23 cellular contexts compared by ENCODE assay signal in genomic region chr11:71992331-71992730, GRCh38.
"Had no signal": no experiment of that assay in that cellular context is flagged by ENCODE, and none has a peak within 500 bp of the region (broad histone marks: within the 10 kb centered on the region; RNA-seq: fewer than 3 reads in every experiment).

No MANE protein-coding gene starts in this region.

- H3K9me3 Mint-ChIP-seq: activated CD8-positive, alpha-beta T cell treated with anti-CD3 and anti-CD28 coated beads for 36 hours; activated T-cell treated with anti-CD3 and anti-CD28 coated beads, Interleukin-2, amount 50 U/mL, for 4 hours; central memory CD8-positive, alpha-beta T cell; natural killer cell treated with Interleukin-12 subunit alpha and Interleukin-12 subunit beta and Interleukin-15 and Interleukin-18, amount 100 ng/mL, for 72 hours; stimulated activated naive CD8-positive, alpha-beta T cell treated with anti-CD3 and anti-CD28 coated beads, Interleukin-15, Interleukin-2, amounts not matched to agents 100 ng/mL and 50 ng/mL, for 24 hours had no signal

- H3K4me1 ChIP-seq: gastrocnemius medialis, parathyroid adenoma, uterus had no signal

- H3K27me3 ChIP-seq: ascending aorta, gastrocnemius medialis, neutrophil, tibial nerve, uterus had no signal

- H3K36me3 ChIP-seq: neutrophil, uterus had no signal

- H3K9ac ChIP-seq: parathyroid adenoma had no signal

- H3K4me3 ChIP-seq: ascending aorta, coronary artery, gastrocnemius medialis, lower lobe of right lung, tibial nerve, uterus had no signal

- H3K36me3 Mint-ChIP-seq: natural killer cell treated with Interleukin-12 subunit alpha and Interleukin-12 subunit beta and Interleukin-15 and Interleukin-18, amount 100 ng/mL, for 72 hours had no signal

- ATAC-seq: activated CD8-positive, alpha-beta T cell treated with anti-CD3 and anti-CD28 coated beads for 36 hours; activated T-cell treated with anti-CD3 and anti-CD28 coated beads, Interleukin-2, amount 50 U/mL, for 4 hours; esophagus mucosa; gastrocnemius medialis; natural killer cell treated with Interleukin-12 subunit alpha and Interleukin-12 subunit beta and Interleukin-15 and Interleukin-18, amount 100 ng/mL, for 72 hours had no signal

- H3K4me3 Mint-ChIP-seq: activated CD8-positive, alpha-beta T cell treated with anti-CD3 and anti-CD28 coated beads for 36 hours; activated T-cell treated with anti-CD3 and anti-CD28 coated beads, Interleukin-2, amount 50 U/mL, for 4 hours; central memory CD8-positive, alpha-beta T cell; natural killer cell treated with Interleukin-12 subunit alpha and Interleukin-12 subunit beta and Interleukin-15 and Interleukin-18, amount 100 ng/mL, for 72 hours; stimulated activated naive CD8-positive, alpha-beta T cell treated with anti-CD3 and anti-CD28 coated beads, Interleukin-15, Interleukin-2, amounts not matched to agents 100 ng/mL and 50 ng/mL, for 24 hours had no signal

- H3K9me3 ChIP-seq: ascending aorta, gastrocnemius medialis, lower lobe of right lung, neutrophil, tibial nerve, uterus had no signal

- H3K27ac ChIP-seq: ascending aorta, coronary artery, gastrocnemius medialis, parathyroid adenoma, tibial nerve, uterus had no signal

- H3K4me1 Mint-ChIP-seq: central memory CD8-positive, alpha-beta T cell had no signal

- DNase-seq: activated CD4-positive, alpha-beta T cell treated with anti-CD3 and anti-CD28 coated beads for 48 hours; activated CD4-positive, CD25-positive, alpha-beta regulatory T cell; activated CD8-positive, alpha-beta T cell treated with anti-CD3 and anti-CD28 coated beads for 36 hours; activated effector memory CD4-positive, alpha-beta T cell treated with Interleukin-2 at 50 U/mL for 16 hours; activated naive CD4-positive, alpha-beta T cell treated with anti-CD3 and anti-CD28 coated beads, Interleukin-2, amount 50 U/mL, for 16 hours; activated T-cell treated with anti-CD3 and anti-CD28 coated beads, Interleukin-2, amount 50 U/mL, for 4 hours; gastrocnemius medialis; head of caudate nucleus; lower lobe of right lung; stimulated activated CD4-positive, alpha-beta T cell treated with anti-CD3 and anti-CD28 coated beads, Interleukin-1b, Interleukin-23, amount 100 ng/mL, for 48 hours; stimulated activated CD8-positive, alpha-beta memory T cell treated with anti-CD3 and anti-CD28 coated beads, Interleukin-4, amount 100 ng/mL, for 48 hours; T-helper 9 cell; uterus had no signal

- H3K27me3 Mint-ChIP-seq: activated CD8-positive, alpha-beta T cell treated with anti-CD3 and anti-CD28 coated beads for 36 hours; central memory CD8-positive, alpha-beta T cell; natural killer cell treated with Interleukin-12 subunit alpha and Interleukin-12 subunit beta and Interleukin-15 and Interleukin-18, amount 100 ng/mL, for 72 hours; stimulated activated naive CD8-positive, alpha-beta T cell treated with anti-CD3 and anti-CD28 coated beads, Interleukin-15, Interleukin-2, amounts not matched to agents 100 ng/mL and 50 ng/mL, for 24 hours had no signal

- FAIRE-seq: keratinocyte had no signal
